In the genomic region with DNA sequence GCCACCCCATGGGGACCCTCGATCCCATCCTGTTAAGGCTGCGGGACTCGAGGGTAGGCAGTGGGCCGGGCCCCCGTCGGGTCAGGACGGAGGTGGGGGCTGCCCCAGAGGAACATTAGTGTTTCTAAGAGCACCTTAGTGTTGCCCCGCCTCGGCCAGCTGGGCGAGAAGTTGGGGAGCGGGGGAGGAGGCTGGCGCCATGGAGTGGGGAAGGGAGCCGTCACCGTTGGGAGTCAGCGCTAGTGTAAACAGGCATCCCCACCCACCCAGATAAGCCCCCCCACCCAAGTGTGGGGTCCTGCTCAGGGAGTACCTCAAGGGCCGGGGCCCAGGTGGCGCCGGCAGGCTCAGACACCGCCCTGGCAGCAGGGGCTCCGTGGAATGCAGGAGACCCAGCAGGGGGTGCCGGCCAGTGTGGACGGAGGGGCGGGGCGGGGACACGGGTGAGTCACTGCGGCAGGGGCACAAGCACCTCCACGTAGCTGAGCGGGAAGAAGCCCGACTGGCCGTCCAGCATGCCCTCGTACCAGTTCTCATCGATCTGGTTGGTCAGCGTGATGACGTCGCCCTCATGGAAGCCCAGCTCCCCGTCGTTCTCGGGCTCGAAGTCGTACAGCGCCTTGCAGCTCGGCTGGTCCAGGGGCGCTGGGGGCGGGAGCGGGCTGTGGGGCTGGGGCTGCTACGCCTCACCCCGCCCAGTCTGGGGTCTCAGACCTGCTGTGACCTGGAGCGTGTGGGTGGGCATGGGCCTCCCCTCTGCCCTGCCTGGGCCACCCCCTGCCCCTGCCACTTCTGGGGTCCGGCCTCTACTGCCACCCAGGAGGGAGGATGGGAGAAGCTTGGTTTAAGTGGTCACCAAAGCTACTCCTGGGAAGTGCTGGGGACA, we compare ENCODE assay signal across 19 cellular contexts. TPM values are rescaled to one million over a fixed set of nuclear protein-coding genes. Genes with fewer than 3 reads are reported as not detected.
A peak's percentile ranks its signal among the peaks of the same experiment; 100 is the strongest.
DNase-seq lines count a peak whose midpoint lies in the region; ATAC-seq and TF ChIP-seq lines count a peak whose summit lies in the region.
"Had no signal": no experiment of that assay in that cellular context is flagged by ENCODE, and none has a peak within 500 bp of the region (broad histone marks: within the 10 kb centered on the region; RNA-seq: fewer than 3 reads in every experiment).

No MANE protein-coding gene starts in this region.

- no peak for TF ChIP-seq EP300 in gastroesophageal sphincter (IDR thresholded peaks at IDR 0.05)

- H3K4me1 Mint-ChIP-seq in activated CD4-positive, alpha-beta T cell treated with anti-CD3 and anti-CD28 coated beads, Interleukin-2, amount 10 ng/mL, durations not matched to agents 24 days and 14 days, result no peaks in the 10 kb centered on the region

- peak overlapping the region; percentile 51 for H3K27ac ChIP-seq in RWPE1
- peak overlapping the region in 3 of 4 donors; percentile 10 to 62 (median 57) for H3K27ac ChIP-seq in gastroesophageal sphincter
- H3K27ac ChIP-seq: KMS-11 had no signal

- intact Hi-C loops in posterior vena cava (cut with DNase I), result loop anchor here in 1 of 2 donors (5.0 kb wide), 1 partner anchor 36 kb away; no protein-coding TSS in a partner anchor
- intact Hi-C loops in activated CD4-positive, alpha-beta T cell treated with anti-CD3 and anti-CD28 coated beads, Interleukin-2, amount 10 ng/mL, durations not matched to agents 24 days and 14 days (cut with micrococcal nuclease), result no loop called here

- no peak overlapping the region for H3K4me3 Mint-ChIP-seq in activated CD4-positive, alpha-beta T cell treated with anti-CD3 and anti-CD28 coated beads, Interleukin-2, amount 10 ng/mL, durations not matched to agents 24 days and 14 days
- H3K4me3 Mint-ChIP-seq: activated CD8-positive, alpha-beta T cell treated with anti-CD3 and anti-CD28 coated beads, Interleukin-2, amount 10 ng/mL, durations not matched to agents 7 days and 5 days; nephron progenitor cell had no signal

- no peaks in the 10 kb centered on the region for H3K9me3 Mint-ChIP-seq in activated CD4-positive, alpha-beta T cell treated with anti-CD3 and anti-CD28 coated beads, Interleukin-2, amount 10 ng/mL, durations not matched to agents 24 days and 14 days
- H3K9me3 Mint-ChIP-seq: nephron progenitor cell had no signal

- CTCF ChIA-PET in RWPE1 (lab: Yijun Ruan, JAX), result interaction anchor here (0.6 to 1.1 kb wide), 2 partner anchors 9 to 58 kb away, joined by 3 to 8 read pairs; no protein-coding TSS in a partner anchor

- H3K27me3 ChIP-seq in gastroesophageal sphincter, result no peaks in the 10 kb centered on the region
- H3K27me3 ChIP-seq: BE2C, Peyer's patch had no signal

- peaks cover 20% of the 10 kb centered on the region for H3K36me3 Mint-ChIP-seq in activated CD4-positive, alpha-beta T cell treated with anti-CD3 and anti-CD28 coated beads, Interleukin-2, amount 10 ng/mL, durations not matched to agents 24 days and 14 days (ENCODE audit: low read depth)

- peaks cover 0 to 93% of the 10 kb centered on the region in 2 donors for H3K36me3 ChIP-seq in gastroesophageal sphincter

- 65 to 72% methylated on average over 4 to 5 of the region's 49 CpGs for WGBS in gastroesophageal sphincter (ENCODE audit: low coverage in 1 of 2), 2 donors

- no peaks in the 10 kb centered on the region for H3K27me3 Mint-ChIP-seq in activated CD4-positive, alpha-beta T cell treated with anti-CD3 and anti-CD28 coated beads, Interleukin-2, amount 10 ng/mL, durations not matched to agents 24 days and 14 days

- DNase-seq in RWPE1 (ENCODE audit: low spot score) (no peak), posterior vena cava (ENCODE audit: low spot score) (peak; percentile 81), NCI-H2029 (lab: John Stamatoyannopoulos, UW) (no peak), cerebellar nuclear complex (lab: John Stamatoyannopoulos, UW) (no peak)
- no peak for DNase-seq in activated CD4-positive, alpha-beta T cell treated with anti-CD3 and anti-CD28 coated beads, Interleukin-2, amount 10 ng/mL, durations not matched to agents 24 days and 14 days
- DNase-seq in effector CD8-positive, alpha-beta T cell (lab: John Stamatoyannopoulos, UW), result no peak
- DNase-seq: activated CD8-positive, alpha-beta T cell treated with anti-CD3 and anti-CD28 coated beads, Interleukin-2, amount 10 ng/mL, durations not matched to agents 7 days and 5 days; BE2C; dermis blood vessel endothelial cell; DMS 273 treated with DMSO at 0.1 percent for 48 hours; NCI-H1105; NCI-H526; stimulated activated CD4-positive, alpha-beta T cell treated with anti-CD3 and anti-CD28 coated beads, Interleukin-4, amount 100 ng/mL, for 4 hours had no signal

- no peak overlapping the region for H3K4me3 ChIP-seq in gastroesophageal sphincter
- H3K4me3 ChIP-seq: lung, Peyer's patch had no signal

- no peak overlapping the region for H3K27ac Mint-ChIP-seq in activated CD4-positive, alpha-beta T cell treated with anti-CD3 and anti-CD28 coated beads, Interleukin-2, amount 10 ng/mL, durations not matched to agents 24 days and 14 days

- no peak for TF ChIP-seq CTCF in RWPE1 (conservative IDR thresholded peaks at IDR 0.05; ENCODE audit: low read depth)
- TF ChIP-seq CTCF in gastroesophageal sphincter (IDR thresholded peaks at IDR 0.05), result no peak

- no peaks in the 10 kb centered on the region for H3K9me3 ChIP-seq in gastroesophageal sphincter
- H3K9me3 ChIP-seq: BE2C, Peyer's patch had no signal

- TF ChIP-seq POLR2A in GM18505 (IDR thresholded peaks at IDR 0.05; ENCODE audit: borderline replicate concordance, extremely low read depth, insufficient read depth, insufficient read length) (peak; percentile 14), gastroesophageal sphincter (IDR thresholded peaks at IDR 0.05) (no peak)

- peaks cover 0 to 28% (median 0%) of the 10 kb centered on the region in 3 donors for H3K4me1 ChIP-seq in gastroesophageal sphincter
- H3K4me1 ChIP-seq: BE2C, Peyer's patch had no signal

- POLR2A ChIA-PET in RWPE1 (lab: Yijun Ruan, JAX; ENCODE audit: low non-redundant PET), result no interaction called here

- ATAC-seq in GM18505 (IDR thresholded peaks at IDR 0.05; ENCODE audit: unreplicated experiment), result no peak
- no peak for ATAC-seq in gastroesophageal sphincter
- ATAC-seq: activated CD8-positive, alpha-beta T cell treated with anti-CD3 and anti-CD28 coated beads, Interleukin-2, amount 10 ng/mL, durations not matched to agents 7 days and 5 days had no signal

RNA-seq across cellular contexts. Expression of a gene that starts 18.0 kb away (rescaled TPM):
- total RNA-seq in gastroesophageal sphincter (1 to 10 TPM; 4.7 to 7.5 (median 6.0) TPM), posterior vena cava (10 to 100 TPM; 11.2 to 12.1 TPM)
- total RNA-seq in activated CD4-positive, alpha-beta T cell treated with anti-CD3 and anti-CD28 coated beads, Interleukin-2, amount 10 ng/mL, durations not matched to agents 24 days and 14 days, result 20.6 and 21.0 TPM in 2 replicates

RNA-seq across cellular contexts. Expression of a gene that starts 22.8 kb away (rescaled TPM):
- total RNA-seq in gastroesophageal sphincter (1 to 10 TPM in 3 of 4 donors, not detected in 1; 1.4 to 5.6 (median 4.9) TPM), posterior vena cava (1 to 10 TPM; 2.1 to 2.7 TPM)
- 14.2 and 16.8 TPM in 2 replicates for total RNA-seq in activated CD4-positive, alpha-beta T cell treated with anti-CD3 and anti-CD28 coated beads, Interleukin-2, amount 10 ng/mL, durations not matched to agents 24 days and 14 days

RNA-seq across cellular contexts. Expression of a gene that starts 39.0 kb away (rescaled TPM):
- total RNA-seq in gastroesophageal sphincter (10 to 100 TPM; 48.2 to 67.7 (median 53.0) TPM), posterior vena cava (10 to 100 TPM; 77.5 to 88.8 TPM)
- total RNA-seq in activated CD4-positive, alpha-beta T cell treated with anti-CD3 and anti-CD28 coated beads, Interleukin-2, amount 10 ng/mL, durations not matched to agents 24 days and 14 days, result 53.8 and 56.8 TPM in 2 replicates

RNA-seq across cellular contexts. Expression of a gene that starts 41.0 kb away (rescaled TPM):
- total RNA-seq in gastroesophageal sphincter (10 to 100 TPM in 1 of 4 donors, 1 to 10 TPM in 3; 2.4 to 11.9 (median 7.4) TPM), posterior vena cava (1 to 10 TPM; 6.0 to 9.5 TPM)
- total RNA-seq in activated CD4-positive, alpha-beta T cell treated with anti-CD3 and anti-CD28 coated beads, Interleukin-2, amount 10 ng/mL, durations not matched to agents 24 days and 14 days, result 99.4 and 103 TPM in 2 replicates

RNA-seq across cellular contexts. Expression of a gene that starts 57.0 kb away (rescaled TPM):
- under 1 TPM in 1 of 4 donors, not detected in 3; 0.67 TPM for total RNA-seq in gastroesophageal sphincter
- total RNA-seq in posterior vena cava, result not detected
- total RNA-seq in activated CD4-positive, alpha-beta T cell treated with anti-CD3 and anti-CD28 coated beads, Interleukin-2, amount 10 ng/mL, durations not matched to agents 24 days and 14 days, result 44.2 and 44.3 TPM in 2 replicates
